In genomic region chr10:93471110-93471651, GRCh38 we compare ENCODE assay signal across 8 cellular contexts. TPM values are rescaled to one million over a fixed set of nuclear protein-coding genes. Genes with fewer than 3 reads are reported as not detected.
DNase-seq lines count a peak whose midpoint lies in the region; ATAC-seq and TF ChIP-seq lines count a peak whose summit lies in the region.

No MANE protein-coding gene starts in this region.

- no peak overlapping the region for H2AK5ac ChIP-seq in trophoblast cell (ENCODE audit: low read length)

- TF ChIP-seq POLR2A in esophagus squamous epithelium (IDR thresholded peaks at IDR 0.05), result no peak

- CTCF ChIA-PET in Calu3 (lab: Charles Lee), result interaction anchor here (0.7 to 1.5 kb wide), 5 partner anchors 9 to 712 kb away, joined by 3 to 10 read pairs (median 4); partner anchors contain the start of gene MYOF
- CTCF ChIA-PET in CD4-positive, alpha-beta T cell (lab: Charles Lee), result interaction anchor here (0.8 kb wide), 1 partner anchor 11 kb away, joined by 3 read pairs; the partner anchor contains the start of gene MYOF

- H3K36me3 Mint-ChIP-seq in Calu3 (ENCODE audit: insufficient read depth, unreplicated experiment), result peaks cover 85% of the 10 kb centered on the region
- H3K36me3 Mint-ChIP-seq in CD4-positive, alpha-beta T cell (ENCODE audit: low read depth), result no peaks in the 10 kb centered on the region

- peak overlapping the region; percentile 77 for H3K27ac Mint-ChIP-seq in Calu3 (ENCODE audit: unreplicated experiment)
- H3K27ac Mint-ChIP-seq in CD4-positive, alpha-beta T cell, result no peak overlapping the region

- H3K14ac ChIP-seq in trophoblast cell (ENCODE audit: low read length), result peak overlapping the region; percentile 71

- peak overlapping the region; percentile 56 for H3K4me3 Mint-ChIP-seq in Calu3 (ENCODE audit: low read depth, unreplicated experiment)
- H3K4me3 Mint-ChIP-seq in CD4-positive, alpha-beta T cell, result no peak overlapping the region

- H3K4me3 ChIP-seq in esophagus squamous epithelium, result no peak overlapping the region
- no peak overlapping the region for H3K4me3 ChIP-seq in trophoblast cell (ENCODE audit: low read depth, low read length)

- H2BK120ac ChIP-seq in trophoblast cell (ENCODE audit: insufficient read depth, low read length, poor library complexity), result peak overlapping the region; percentile 82

- 28 to 54% methylated on average over 4 to 5 of the region's 5 CpGs for WGBS in esophagus squamous epithelium, 2 donors
- no CpG with 5 or more reads among the region's 5 CpGs for WGBS in trophoblast cell (ENCODE audit: extremely low coverage, insufficient coverage, insufficient read length)

- POLR2A ChIA-PET in CD4-positive, alpha-beta T cell (lab: Charles Lee), result no interaction called here

- H3K4ac ChIP-seq in trophoblast cell (ENCODE audit: low read depth, low read length), result no peak overlapping the region

- H3K23ac ChIP-seq in trophoblast cell (ENCODE audit: low read length), result no peak overlapping the region

- H3K36me3 ChIP-seq in esophagus squamous epithelium, result peaks cover 0 to 16% (median 0%) of the 10 kb centered on the region in 3 donors
- H3K36me3 ChIP-seq in trophoblast cell (ENCODE audit: control insufficient read depth in 1 of 2, insufficient read depth in 2 of 2, low read length in 2 of 2), result peaks cover 0 to 4% of the 10 kb centered on the region in 2 experiments

- no peak overlapping the region for H2AFZ ChIP-seq in trophoblast cell (ENCODE audit: insufficient read depth, low read length, poor library complexity)

- intact Hi-C loops in Calu3 (cut with micrococcal nuclease; ENCODE audit: unreplicated experiment) (no loop called here), esophagus squamous epithelium (cut with DNase I) (no loop called here), posterior vena cava (cut with DNase I) (loop anchor here in 1 of 2 donors (10.0 kb wide), 1 partner anchor 46 kb away; no protein-coding TSS in a partner anchor)
- intact Hi-C loops in CD4-positive, alpha-beta T cell (cut with DNase I, micrococcal nuclease), result no loop called here

- no peak for ATAC-seq in CD4-positive, alpha-beta T cell (ENCODE audit: poor library complexity)
- no peak for ATAC-seq in HG02981 (IDR thresholded peaks at IDR 0.05; ENCODE audit: unreplicated experiment)

- H3K27ac ChIP-seq in esophagus squamous epithelium (peak overlapping the region; percentile 83 to 94 (median 94)), trophoblast cell (ENCODE audit: low read depth, low read length) (peak overlapping the region; percentile 96)
- no peak overlapping the region for H3K27ac ChIP-seq in CD4-positive, alpha-beta T cell (ENCODE audit: low read depth, low read length)

- peaks cover 30% of the 10 kb centered on the region for H3K79me1 ChIP-seq in trophoblast cell (ENCODE audit: low read length)

- peak overlapping the region; percentile 75 for H3K18ac ChIP-seq in trophoblast cell (ENCODE audit: low read length)

- H3K9ac ChIP-seq in trophoblast cell (ENCODE audit: low read length), result no peak overlapping the region

- no peak overlapping the region for H3K4me2 ChIP-seq in trophoblast cell (ENCODE audit: low read length)

- H4K8ac ChIP-seq in trophoblast cell (ENCODE audit: low read depth, low read length), result peak overlapping the region; percentile 86

- H3K9me3 ChIP-seq in esophagus squamous epithelium (no peaks in the 10 kb centered on the region), trophoblast cell (ENCODE audit: insufficient read depth, low read depth, low read length) (peaks cover 2% of the 10 kb centered on the region)
- no peaks in the 10 kb centered on the region for H3K9me3 ChIP-seq in CD4-positive, alpha-beta T cell (ENCODE audit: control insufficient read depth, low read length)

- TF ChIP-seq CTCF in Calu3 (IDR thresholded peaks at IDR 0.05; ENCODE audit: unreplicated experiment), result no peak
- TF ChIP-seq CTCF in esophagus squamous epithelium (IDR thresholded peaks at IDR 0.05), result no peak
- no peak for TF ChIP-seq CTCF in CD4-positive, alpha-beta T cell (IDR thresholded peaks at IDR 0.05)

- H4K91ac ChIP-seq in trophoblast cell (ENCODE audit: low read depth, low read length), result peak overlapping the region; percentile 60

- H3K27me3 ChIP-seq in esophagus squamous epithelium (no peaks in the 10 kb centered on the region), trophoblast cell (ENCODE audit: insufficient read depth, low read length) (no peaks in the 10 kb centered on the region)
- no peaks in the 10 kb centered on the region for H3K27me3 ChIP-seq in CD4-positive, alpha-beta T cell (ENCODE audit: control insufficient read depth, insufficient read depth, low read length)

- H3K9me3 Mint-ChIP-seq in Calu3 (ENCODE audit: low read depth, unreplicated experiment), result no peaks in the 10 kb centered on the region
- H3K9me3 Mint-ChIP-seq in CD4-positive, alpha-beta T cell, result no peaks in the 10 kb centered on the region

- no peak overlapping the region for H4K12ac ChIP-seq in trophoblast cell (ENCODE audit: low read depth, low read length)

- peak overlapping the region; percentile 80 for H2BK5ac ChIP-seq in trophoblast cell (ENCODE audit: low read depth, low read length, poor library complexity)

- H3K4me1 ChIP-seq in esophagus squamous epithelium (peaks cover 42 to 96% (median 91%) of the 10 kb centered on the region in 3 donors), trophoblast cell (ENCODE audit: control insufficient read depth in 1 of 2, insufficient read depth in 2 of 2, low read length in 2 of 2) (peaks cover 35 to 40% of the 10 kb centered on the region in 2 experiments)

- H2BK12ac ChIP-seq in trophoblast cell (ENCODE audit: low read length), result peak overlapping the region; percentile 74

- peaks cover 50% of the 10 kb centered on the region for H3K4me1 Mint-ChIP-seq in Calu3 (ENCODE audit: low read depth, unreplicated experiment)
- no peaks in the 10 kb centered on the region for H3K4me1 Mint-ChIP-seq in CD4-positive, alpha-beta T cell (ENCODE audit: low read depth)

- TSS peak; percentile 52 for BruUV-seq in Calu3 (replicated peaks; lab: Mats Ljungman, UMichigan)

- DNase-seq in Calu3, result no peak
- DNase-seq in NOMO-1 treated with dmso at 0.1 percent for 144 hours (lab: John Stamatoyannopoulos, UW; ENCODE audit: unreplicated experiment), result peak; percentile 28
- no peak for DNase-seq in esophagus squamous epithelium (lab: John Stamatoyannopoulos, UW)
- peak; percentile 64 to 88 for DNase-seq in trophoblast cell
- no peak for DNase-seq in CD4-positive, alpha-beta T cell
- no peak for DNase-seq in posterior vena cava (ENCODE audit: low spot score)
- no peak for DNase-seq in NCI-H446 treated with DMSO at 0.1 percent for 48 hours (lab: John Stamatoyannopoulos, UW)

- H3K79me2 ChIP-seq in trophoblast cell (ENCODE audit: control insufficient read depth, insufficient read depth, low read length, poor library complexity), result peaks cover 11% of the 10 kb centered on the region

- H3K27me3 Mint-ChIP-seq in Calu3 (ENCODE audit: unreplicated experiment), result no peaks in the 10 kb centered on the region
- H3K27me3 Mint-ChIP-seq in CD4-positive, alpha-beta T cell, result no peaks in the 10 kb centered on the region

RNA-seq across cellular contexts. Expression of gene MYOF, which starts 11.0 kb away (rescaled TPM):
- total RNA-seq in Calu3 (2022) (468 and 474 TPM in 2 replicates), esophagus squamous epithelium (100 to 1,000 TPM in 2 of 4 donors, 10 to 100 TPM in 2; 61.1 to 123 (median 99.6) TPM), posterior vena cava (100 to 1,000 TPM; 182 to 227 TPM)
- polyA plus RNA-seq in trophoblast cell (2013), result 105 and 106 TPM in 2 replicates
- total RNA-seq in CD4-positive, alpha-beta T cell, result under 1 TPM; 0.14 to 0.27 TPM

RNA-seq across cellular contexts. Expression of gene CEP55, which starts 25.2 kb away (rescaled TPM):
- 46.9 and 52.2 TPM in 2 replicates for total RNA-seq in Calu3 (2022)
- total RNA-seq in esophagus squamous epithelium, result 10 to 100 TPM in 2 of 4 donors, 1 to 10 TPM in 2; 6.7 to 23.7 (median 14.4) TPM
- polyA plus RNA-seq in trophoblast cell (2013), result 26.3 and 28.5 TPM in 2 replicates
- under 1 TPM; 0.16 to 0.17 TPM for total RNA-seq in CD4-positive, alpha-beta T cell
- total RNA-seq in posterior vena cava, result 1 to 10 TPM in 1 of 2 donors, under 1 TPM in 1; 0.48 to 1.1 TPM

Comparison
In these comparisons a context has a peak if more than half of its experiments do, and no peak if none do; other contexts are left out.
1. DNase-seq: peak in NOMO-1 treated with dmso at 0.1 percent for 144 hours (single experiment) and trophoblast cell (2 of 2); none in Calu3 (single experiment), esophagus squamous epithelium (single experiment), CD4-positive, alpha-beta T cell (0 of 10), posterior vena cava (single experiment) and NCI-H446 treated with DMSO at 0.1 percent for 48 hours (single experiment).
2. RNA of gene MYOF, which starts 11.0 kb away (total RNA-seq): 468 to 474 TPM in Calu3, 182 to 227 TPM in posterior vena cava and 61.1 to 123 TPM in esophagus squamous epithelium; 0.14 to 0.27 TPM in CD4-positive, alpha-beta T cell; every median in the first group is over 10 times any median in the second.